8 cellular contexts compared by ENCODE assay signal in genomic region chr9:34647651-34648050, GRCh38. TPM values are rescaled to one million over a fixed set of nuclear protein-coding genes. Genes with fewer than 3 reads are reported as not detected.
DNase-seq lines count a peak whose midpoint lies in the region; ATAC-seq and TF ChIP-seq lines count a peak whose summit lies in the region.

No MANE protein-coding gene starts in this region.

- no peaks in the 10 kb centered on the region for H3K27me3 ChIP-seq in CD8-positive, alpha-beta memory T cell (ENCODE audit: insufficient read depth, low read length, poor library complexity, severe bottlenecking)
- H3K27me3 ChIP-seq in PC-9 (ENCODE audit: insufficient read depth, low read depth): no peaks in the 10 kb centered on the region

- peaks cover 11% of the 10 kb centered on the region; the same call in 1 of the 2 replicates for H3F3A ChIP-seq in PC-9 (ENCODE audit: insufficient read depth, low read depth)

- CTCF ChIA-PET in CD8-positive, alpha-beta memory T cell (lab: Charles Lee): interaction anchor here (0.7 to 8.6 kb wide), 8 partner anchors 9 to 55 kb away, joined by 3 to 141 read pairs (median 16); partner anchors contain the start of genes CCL27 and SIGMAR1
- CTCF ChIA-PET in PC-9 (lab: Charles Lee): no interaction called here

- ATAC-seq in GM21528 (IDR thresholded peaks at IDR 0.05; ENCODE audit: low FRiP score, unreplicated experiment) (no peak), HG02610 (IDR thresholded peaks at IDR 0.05; ENCODE audit: unreplicated experiment) (no peak)

- H3K36me3 ChIP-seq in CD8-positive, alpha-beta memory T cell (ENCODE audit: insufficient read depth, low read length): peaks cover 19% of the 10 kb centered on the region
- H3K36me3 ChIP-seq in PC-9 (ENCODE audit: low read depth): no peaks in the 10 kb centered on the region

- H3K4me2 ChIP-seq in PC-9: peak overlapping the region; percentile 88

- H3K9me3 ChIP-seq in CD8-positive, alpha-beta memory T cell (ENCODE audit: low read length): no peaks in the 10 kb centered on the region
- no peaks in the 10 kb centered on the region for H3K9me3 ChIP-seq in PC-9 (ENCODE audit: insufficient read depth, low read depth)

- intact Hi-C loops in PC-9 (cut with micrococcal nuclease; ENCODE audit: unreplicated experiment): loop anchor here (2.0 kb wide), 1 partner anchor 17 kb away; no protein-coding TSS in a partner anchor

- H3K79me2 ChIP-seq in PC-9 (ENCODE audit: low read depth): peaks cover 10% of the 10 kb centered on the region; the same call in 1 of the 2 replicates

- peak overlapping the region; percentile 90 to 97 (median 93) for H3K4me3 Mint-ChIP-seq in CD8-positive, alpha-beta memory T cell
- peak overlapping the region; percentile 88 for H3K4me3 Mint-ChIP-seq in osteocyte (ENCODE audit: unreplicated experiment)

- H3K27ac ChIP-seq in CD8-positive, alpha-beta memory T cell (ENCODE audit: low read depth, low read length): peak overlapping the region; percentile 83
- H3K27ac ChIP-seq in PC-9: no peak overlapping the region

- H3K27me3 Mint-ChIP-seq in CD8-positive, alpha-beta memory T cell: no peaks in the 10 kb centered on the region
- H3K27me3 Mint-ChIP-seq in osteocyte (ENCODE audit: unreplicated experiment): no peaks in the 10 kb centered on the region

- BruUV-seq in PC-9 (replicated peaks; lab: Mats Ljungman, UMichigan): TSS peak; percentile 44

- DNase-seq in CD8-positive, alpha-beta memory T cell: no peak
- no peak for DNase-seq in PC-9
- no peak for DNase-seq in epithelial cell of esophagus (ENCODE audit: low read depth)
- no peak for DNase-seq in osteocyte (ENCODE audit: extremely low spot score, unreplicated experiment)
- DNase-seq in GM03348 (ENCODE audit: low spot score): no peak
- DNase-seq in HCEC 1CT: no peak

- H3K36me3 Mint-ChIP-seq in CD8-positive, alpha-beta memory T cell: peaks cover 4 to 55% (median 6%) of the 10 kb centered on the region in 3 donors
- peaks cover 12% of the 10 kb centered on the region for H3K36me3 Mint-ChIP-seq in osteocyte (ENCODE audit: unreplicated experiment)

- no peaks in the 10 kb centered on the region for H3K9me3 Mint-ChIP-seq in CD8-positive, alpha-beta memory T cell
- H3K9me3 Mint-ChIP-seq in osteocyte (ENCODE audit: unreplicated experiment): no peaks in the 10 kb centered on the region

- H3K4me3 ChIP-seq in CD8-positive, alpha-beta memory T cell (ENCODE audit: low read length): peak overlapping the region; percentile 95
- peak overlapping the region; percentile 71 for H3K4me3 ChIP-seq in PC-9
- peak overlapping the region; percentile 73 for H3K4me3 ChIP-seq in epithelial cell of esophagus (ENCODE audit: low read length)

- H3K4me1 Mint-ChIP-seq in CD8-positive, alpha-beta memory T cell: peaks cover 37 to 53% (median 46%) of the 10 kb centered on the region in 3 donors
- H3K4me1 Mint-ChIP-seq in osteocyte (ENCODE audit: unreplicated experiment): peaks cover 39% of the 10 kb centered on the region

- H3K27ac Mint-ChIP-seq in CD8-positive, alpha-beta memory T cell: peak overlapping the region; percentile 72 to 93 (median 90)
- H3K27ac Mint-ChIP-seq in osteocyte (ENCODE audit: unreplicated experiment): peak overlapping the region; percentile 82

- H3K4me1 ChIP-seq in CD8-positive, alpha-beta memory T cell (ENCODE audit: insufficient read depth, low read length): peaks cover 34% of the 10 kb centered on the region
- H3K4me1 ChIP-seq in PC-9 (replicated peaks; ENCODE audit: insufficient read depth): peaks cover 25% of the 10 kb centered on the region

- no peaks in the 10 kb centered on the region; the same call in 1 of the 2 replicates for H4K20me1 ChIP-seq in PC-9 (ENCODE audit: insufficient read depth)

- H3K9me2 ChIP-seq in PC-9 (ENCODE audit: insufficient read depth): no peaks in the 10 kb centered on the region

- TF ChIP-seq CTCF in PC-9 (conservative IDR thresholded peaks at IDR 0.05) (no peak), epithelial cell of esophagus (IDR thresholded peaks at IDR 0.05; ENCODE audit: insufficient read depth, low read depth, low read length, missing control alignments) (no peak), osteocyte (IDR thresholded peaks at IDR 0.05) (no peak)

- POLR2A ChIA-PET in CD8-positive, alpha-beta memory T cell (lab: Charles Lee): interaction anchor here (0.6 to 3.3 kb wide), 3 partner anchors 11 to 17 kb away, joined by 3 to 66 read pairs (median 20); partner anchors contain the start of gene SIGMAR1
- POLR2A ChIA-PET in PC-9 (lab: Charles Lee; ENCODE audit: unreplicated experiment): interaction anchor here (0.6 kb wide), 1 partner anchor 1010 kb away, joined by 3 read pairs; the partner anchor contains the start of genes CCDC107 and RMRP

- no peak overlapping the region for H2AFZ ChIP-seq in PC-9

RNA-seq across cellular contexts. Expression of gene GALT, which starts 1.2 kb away (rescaled TPM):
- 10 to 100 TPM; 41.7 to 43.0 TPM for total RNA-seq in CD8-positive, alpha-beta memory T cell
- 42.8 TPM for polyA plus RNA-seq in CD8-positive, alpha-beta memory T cell
- total RNA-seq in PC-9 (2021) (13.5 and 18.2 TPM in 2 replicates), osteocyte (57.2 and 58.4 TPM in 2 replicates)

RNA-seq across cellular contexts. Expression of gene IL11RA, which starts 4.3 kb away (rescaled TPM):
- total RNA-seq in CD8-positive, alpha-beta memory T cell: 10 to 100 TPM; 15.6 to 16.5 TPM
- 5.3 TPM for polyA plus RNA-seq in CD8-positive, alpha-beta memory T cell
- total RNA-seq in PC-9 (2021): 8.5 and 8.7 TPM in 2 replicates
- 32.6 and 36.7 TPM in 2 replicates for total RNA-seq in osteocyte

RNA-seq across cellular contexts. Expression of gene SIGMAR1, which starts 10.1 kb away (rescaled TPM):
- total RNA-seq in CD8-positive, alpha-beta memory T cell: 100 to 1,000 TPM; 138 to 141 TPM
- polyA plus RNA-seq in CD8-positive, alpha-beta memory T cell: 95.4 TPM
- total RNA-seq in PC-9 (2021): 55.8 and 57.9 TPM in 2 replicates
- total RNA-seq in osteocyte: 71.9 and 76.7 TPM in 2 replicates

RNA-seq across cellular contexts. Expression of gene CCL27, which starts 14.8 kb away (rescaled TPM):
- under 1 TPM; 0.35 to 0.39 TPM for total RNA-seq in CD8-positive, alpha-beta memory T cell
- polyA plus RNA-seq in CD8-positive, alpha-beta memory T cell: not detected
- total RNA-seq in PC-9 (2021) (0.44 and 0.98 TPM in 2 replicates), osteocyte (0.78 and 1.1 TPM in 2 replicates)

RNA-seq across cellular contexts. Expression of gene ARID3C, which starts 18.8 kb away (rescaled TPM):
- total RNA-seq in CD8-positive, alpha-beta memory T cell: under 1 TPM; 0.22 to 0.44 TPM
- not detected for polyA plus RNA-seq in CD8-positive, alpha-beta memory T cell
- total RNA-seq in PC-9 (2021) (not detected in 2 replicates), osteocyte (not detected in 2 replicates)
